ENCODE assay signal across 9 cellular contexts in the genomic region with DNA sequence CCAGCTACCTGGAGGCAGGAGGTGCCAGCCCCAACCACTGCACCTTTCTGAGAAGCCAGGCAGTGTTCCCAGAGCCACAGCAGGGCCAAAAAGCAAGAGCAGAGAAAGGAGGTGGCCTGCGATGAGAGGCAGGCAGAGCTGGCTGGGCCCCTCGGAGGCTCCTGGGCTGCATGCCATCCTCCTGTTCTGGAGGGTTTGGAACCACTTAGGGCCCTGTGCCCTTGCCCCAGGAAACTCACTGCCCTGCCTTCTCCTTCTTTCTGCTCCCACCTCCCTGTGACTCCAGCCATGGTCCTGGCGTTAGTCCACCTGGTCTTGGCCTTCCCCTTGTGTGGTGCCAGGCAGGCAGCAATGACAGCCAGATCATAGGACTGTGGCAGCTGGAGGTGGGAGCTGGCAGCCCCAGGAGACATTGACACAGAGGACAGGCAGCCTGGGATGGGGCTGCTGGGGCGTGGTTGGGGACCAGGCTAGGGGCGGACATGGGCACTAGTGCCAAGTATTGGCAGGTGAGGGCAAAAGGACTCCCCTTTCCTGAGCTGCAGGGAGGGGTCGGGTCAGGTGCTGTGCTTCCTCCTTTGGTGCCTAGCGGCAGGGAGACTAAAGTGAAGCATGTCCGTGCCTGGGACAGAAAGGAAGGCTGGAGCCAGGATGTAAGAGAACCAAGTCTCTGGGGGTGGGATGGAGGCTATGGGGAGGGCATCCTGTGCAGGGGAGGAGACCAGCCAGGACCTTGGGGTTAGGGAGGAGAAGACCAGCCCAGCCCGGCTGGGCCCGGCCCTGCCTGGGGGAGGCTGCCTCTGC. TPM values are rescaled to one million over a fixed set of nuclear protein-coding genes. Genes with fewer than 3 reads are reported as not detected.
DNase-seq lines count a peak whose midpoint lies in the region; ATAC-seq and TF ChIP-seq lines count a peak whose summit lies in the region.
"Had no signal": no experiment of that assay in that cellular context is flagged by ENCODE, and none has a peak within 500 bp of the region (broad histone marks: within the 10 kb centered on the region; RNA-seq: fewer than 3 reads in every experiment).

No MANE protein-coding gene starts in this region.

- peak overlapping the region; percentile 56 for H3K4me3 ChIP-seq in HUES64 (ENCODE audit: low read length)
- H3K4me3 ChIP-seq in colonic mucosa, result peak overlapping the region; percentile 31

- no peak overlapping the region for H3K27ac ChIP-seq in HUES64 (ENCODE audit: low read depth, low read length)
- H3K27ac ChIP-seq in colonic mucosa, result no peak overlapping the region

- no peak overlapping the region for H3K27ac Mint-ChIP-seq in CD14-positive monocyte
- peak overlapping the region in 1 of 3 experiments; percentile 28 for H3K27ac Mint-ChIP-seq in nephron

- no peak overlapping the region for H3K9ac ChIP-seq in HUES64 (ENCODE audit: low read depth, low read length)
- no peak overlapping the region for H3K9ac ChIP-seq in colonic mucosa (ENCODE audit: low read depth in 2 of 2, low read length in 2 of 2)

- TF ChIP-seq CTCF in CD14-positive monocyte (IDR thresholded peaks at IDR 0.05) (no peak), colonic mucosa (IDR thresholded peaks at IDR 0.05) (no peak), nephron (IDR thresholded peaks at IDR 0.05; ENCODE audit: unreplicated experiment in 3 of 3) (no peak)

- 58% methylated on average over 10 of the region's 10 CpGs for WGBS in HUES64

- peaks cover 79% of the 10 kb centered on the region for H3K27me3 ChIP-seq in HUES64 (ENCODE audit: insufficient read depth, low read length)
- H3K27me3 ChIP-seq in colonic mucosa, result peaks cover 10% of the 10 kb centered on the region

- H3K9me3 ChIP-seq in HUES64 (ENCODE audit: insufficient read depth, low read depth, low read length) (no peaks in the 10 kb centered on the region), colonic mucosa (no peaks in the 10 kb centered on the region)

- H3K9me3 Mint-ChIP-seq in CD14-positive monocyte, result peaks cover 0 to 16% (median 2%) of the 10 kb centered on the region in 7 donors
- peaks cover 3% of the 10 kb centered on the region for H3K9me3 Mint-ChIP-seq in nephron

- no peak for DNase-seq in CD14-positive monocyte (ENCODE audit: low spot score)
- no peak for DNase-seq in colonic mucosa
- DNase-seq in dedifferentiated amniotic fluid mesenchymal stem cell (ENCODE audit: extremely low spot score), result no peak
- DNase-seq in activated effector memory CD4-positive, alpha-beta T cell treated with Interleukin-2 at 50 U/mL for 16 hours, result no peak
- DNase-seq: mesendoderm had no signal

- ATAC-seq in HG03565 (IDR thresholded peaks at IDR 0.05; ENCODE audit: unreplicated experiment) (no peak), HG03025 (IDR thresholded peaks at IDR 0.05; ENCODE audit: low FRiP score, unreplicated experiment) (no peak)

- H3K27me3 Mint-ChIP-seq in CD14-positive monocyte (ENCODE audit: low read depth in 3 of 3), result peaks cover 29 to 48% (median 36%) of the 10 kb centered on the region in 3 donors
- peaks cover 57% of the 10 kb centered on the region for H3K27me3 Mint-ChIP-seq in nephron (ENCODE audit: low read depth)

- H3K4me1 ChIP-seq in HUES64 (ENCODE audit: insufficient read depth, low read length) (peaks cover 6% of the 10 kb centered on the region), colonic mucosa (no peaks in the 10 kb centered on the region)

- intact Hi-C loops in CD14-positive monocyte (cut with micrococcal nuclease), result no loop called here
- intact Hi-C loops in colonic mucosa (cut with DNase I), result no loop called here

- peaks cover 16% of the 10 kb centered on the region for H3K4me1 Mint-ChIP-seq in CD14-positive monocyte
- peaks cover 28% of the 10 kb centered on the region for H3K4me1 Mint-ChIP-seq in nephron

- no peaks in the 10 kb centered on the region for H3K36me3 Mint-ChIP-seq in CD14-positive monocyte
- no peaks in the 10 kb centered on the region for H3K36me3 Mint-ChIP-seq in nephron (ENCODE audit: low read depth)

- H3K4me3 Mint-ChIP-seq in CD14-positive monocyte (peak overlapping the region; percentile 45 to 81), nephron (peak overlapping the region; percentile 77 to 79 (median 78))

- H3K36me3 ChIP-seq in HUES64 (ENCODE audit: insufficient read depth, low read length) (no peaks in the 10 kb centered on the region), colonic mucosa (no peaks in the 10 kb centered on the region)

RNA-seq across cellular contexts. Expression of gene APLN, which starts 1.4 kb away (rescaled TPM):
- polyA plus RNA-seq in CD14-positive monocyte, result not detected
- 1.1 TPM for polyA plus RNA-seq in HUES64 (2013, experiment 1 of 2)
- 2.7 TPM for polyA plus RNA-seq in HUES64 (2013, experiment 2 of 2)
- 1 to 10 TPM in 1 of 2 donors, under 1 TPM in 1; 0.15 to 2.7 TPM for total RNA-seq in colonic mucosa
